ENCODE assay signal across 24 cellular contexts in genomic region chr12:29025936-29026335, GRCh38.
"Had no signal": no experiment of that assay in that cellular context is flagged by ENCODE, and none has a peak within 500 bp of the region (broad histone marks: within the 10 kb centered on the region; RNA-seq: fewer than 3 reads in every experiment).

No MANE protein-coding gene starts in this region.

- H3K4me1 Mint-ChIP-seq: activated CD4-positive, alpha-beta memory T cell treated with anti-CD3 and anti-CD28 coated beads, Interleukin-2, amount 10 ng/mL, durations not matched to agents 7 days and 5 days; nephron had no signal

- H3K9me3 Mint-ChIP-seq: activated CD4-positive, alpha-beta memory T cell treated with anti-CD3 and anti-CD28 coated beads, Interleukin-2, amount 10 ng/mL, durations not matched to agents 7 days and 5 days; activated CD4-positive, alpha-beta T cell treated with anti-CD3 and anti-CD28 coated beads, Interleukin-2, amount 10 ng/mL, durations not matched to agents 7 days and 5 days; activated T-helper 2 cell treated with anti-CD3 and anti-CD28 coated beads, Interferon-gamma antibody, Interleukin-2, Interleukin-4, amounts not matched to agents 10 μg/mL and 5 μg/mL and 100 μg/mL, durations not matched to agents 14 hours and 24 hours and 36 hours; nephron; T-helper 2 cell treated with Interferon-gamma antibody and Interleukin-4, amounts not matched to agents 5 μg/mL and 100 μg/mL, for 36 hours had no signal

- H3K36me3 Mint-ChIP-seq: activated CD8-positive, alpha-beta memory T cell treated with anti-CD3 and anti-CD28 coated beads, Interleukin-2, amount 10 ng/mL, durations not matched to agents 7 days and 5 days; activated naive CD8-positive, alpha-beta T cell had no signal

- H3K27me3 ChIP-seq: dorsolateral prefrontal cortex, testis, transverse colon had no signal

- H3K4me3 ChIP-seq: coronary artery, dorsolateral prefrontal cortex, left ventricle myocardium inferior, lung, testis, transverse colon had no signal

- H3K4me3 Mint-ChIP-seq: activated CD4-positive, alpha-beta memory T cell treated with anti-CD3 and anti-CD28 coated beads, Interleukin-2, amount 10 ng/mL, durations not matched to agents 7 days and 5 days; activated CD4-positive, alpha-beta T cell treated with anti-CD3 and anti-CD28 coated beads, Interleukin-2, amount 10 ng/mL, durations not matched to agents 7 days and 5 days; activated CD8-positive, alpha-beta memory T cell treated with anti-CD3 and anti-CD28 coated beads, Interleukin-2, amount 10 ng/mL, durations not matched to agents 7 days and 5 days; activated naive CD8-positive, alpha-beta T cell; nephron; T-helper 2 cell treated with Interferon-gamma antibody and Interleukin-4, amounts not matched to agents 5 μg/mL and 100 μg/mL, for 36 hours had no signal

- H3K27ac ChIP-seq: coronary artery, dorsolateral prefrontal cortex, left ventricle myocardium inferior, testis, transverse colon had no signal

- H3K4me1 ChIP-seq: left ventricle myocardium inferior, testis, transverse colon had no signal

- H3K27ac Mint-ChIP-seq: activated CD4-positive, alpha-beta memory T cell treated with anti-CD3 and anti-CD28 coated beads, Interleukin-2, amount 10 ng/mL, durations not matched to agents 7 days and 5 days; activated CD4-positive, alpha-beta T cell treated with anti-CD3 and anti-CD28 coated beads, Interleukin-2, amount 10 ng/mL, durations not matched to agents 7 days and 5 days; activated CD8-positive, alpha-beta memory T cell treated with anti-CD3 and anti-CD28 coated beads, Interleukin-2, amount 10 ng/mL, durations not matched to agents 7 days and 5 days; activated naive CD8-positive, alpha-beta T cell; activated T-helper 2 cell treated with anti-CD3 and anti-CD28 coated beads, Interferon-gamma antibody, Interleukin-2, Interleukin-4, amounts not matched to agents 10 μg/mL and 5 μg/mL and 100 μg/mL, durations not matched to agents 14 hours and 24 hours and 36 hours; nephron; T-helper 2 cell treated with Interferon-gamma antibody and Interleukin-4, amounts not matched to agents 5 μg/mL and 100 μg/mL, for 36 hours had no signal

- DNase-seq: activated CD4-positive, alpha-beta memory T cell treated with anti-CD3 and anti-CD28 coated beads, Interleukin-2, amount 10 ng/mL, durations not matched to agents 7 days and 5 days; activated CD4-positive, alpha-beta T cell treated with anti-CD3 and anti-CD28 coated beads for 1 hour; activated CD4-positive, alpha-beta T cell treated with anti-CD3 and anti-CD28 coated beads, Interleukin-2, amount 10 ng/mL, durations not matched to agents 7 days and 5 days; activated CD8-positive, alpha-beta memory T cell treated with anti-CD3 and anti-CD28 coated beads, Interleukin-2, amount 10 ng/mL, durations not matched to agents 7 days and 5 days; activated T-cell treated with anti-CD3 and anti-CD28 coated beads, Interleukin-2, amount 50 U/mL, for 48 hours; anterior cingulate cortex; cerebellar nuclear complex; dorsolateral prefrontal cortex; effector memory CD4-positive, alpha-beta T cell; left ventricle myocardium inferior; mesendoderm; posterior cingulate gyrus; right cardiac atrium; stimulated activated CD4-positive, alpha-beta T cell treated with anti-CD3 and anti-CD28 coated beads, Interleukin-15, amount 100 ng/mL, for 24 hours; stimulated activated CD4-positive, alpha-beta T cell treated with anti-CD3 and anti-CD28 coated beads, Interleukin-2, amount 100 ng/mL, for 24 hours; T-helper 1 cell; testis; transverse colon had no signal

- H3K36me3 ChIP-seq: left ventricle myocardium inferior, transverse colon had no signal

- ATAC-seq: activated CD8-positive, alpha-beta memory T cell treated with anti-CD3 and anti-CD28 coated beads, Interleukin-2, amount 10 ng/mL, durations not matched to agents 7 days and 5 days; right cardiac atrium had no signal
